ENCODE assay signal across 1 cellular context in genomic region chr5:135670588-135670987, GRCh38.
TF ChIP-seq lines count a peak whose summit lies in the region.

No MANE protein-coding gene starts in this region.

TF ChIP-seq in HepG2, 621 proteins besides CTCF, POLR2A, EP300 and RAD21 (continued from another document):
- TF ChIP-seq ZSCAN21 (CRISPR knock-in tag; IDR thresholded peaks at IDR 0.05; ENCODE audit: borderline replicate concordance) (no peak), RFXAP (CRISPR knock-in tag; IDR thresholded peaks at IDR 0.05; ENCODE audit: borderline replicate concordance) (no peak), THAP7 (CRISPR knock-in tag; IDR thresholded peaks at IDR 0.05) (no peak), ZNF629 (CRISPR knock-in tag; conservative IDR thresholded peaks at IDR 0.05) (no peak), ZNF704 (CRISPR knock-in tag; IDR thresholded peaks at IDR 0.05; ENCODE audit: borderline replicate concordance) (no peak), KAT2B (IDR thresholded peaks at IDR 0.05; ENCODE audit: borderline replicate concordance, low read depth, low read length) (no peak)
